ENCODE assay signal across 26 cellular contexts in genomic region chr16:87846705-87847466, GRCh38. TPM values are rescaled to one million over a fixed set of nuclear protein-coding genes. Genes with fewer than 3 reads are reported as not detected.
DNase-seq lines count a peak whose midpoint lies in the region; ATAC-seq and TF ChIP-seq lines count a peak whose summit lies in the region.
"Had no signal": no experiment of that assay in that cellular context is flagged by ENCODE, and none has a peak within 500 bp of the region (broad histone marks: within the 10 kb centered on the region; RNA-seq: fewer than 3 reads in every experiment).

No MANE protein-coding gene starts in this region.

- TF ChIP-seq CTCF in A673 (conservative IDR thresholded peaks at IDR 0.05; ENCODE audit: low read depth, low read length) = no peak
- no peak for TF ChIP-seq CTCF in Panc1 (IDR thresholded peaks at IDR 0.05)
- TF ChIP-seq CTCF in gastrocnemius medialis (IDR thresholded peaks at IDR 0.05 in 4 of 5, conservative IDR thresholded peaks at IDR 0.05 in 1 of 5) = no peak
- TF ChIP-seq CTCF in WERI-Rb-1 (IDR thresholded peaks at IDR 0.05; ENCODE audit: low read depth, low read length) = no peak

- POLR2A ChIA-PET in A673 (lab: Charles Lee; ENCODE audit: low non-redundant PET) = no interaction called here
- POLR2A ChIA-PET in Panc1 (lab: Charles Lee) = no interaction called here

- no peak for DNase-seq in A673 (ENCODE audit: low spot score)
- DNase-seq in Panc1 (ENCODE audit: low read depth, low spot score) = no peak
- no peak for DNase-seq in gastrocnemius medialis
- no peak for DNase-seq in cerebellar cortex (ENCODE audit: low spot score)
- no peak for DNase-seq in NCI-H526 (lab: John Stamatoyannopoulos, UW)
- DNase-seq in WERI-Rb-1 = no peak
- DNase-seq: activated CD4-positive, alpha-beta memory T cell treated with anti-CD3 and anti-CD28 coated beads, Interleukin-2, amount 10 ng/mL, durations not matched to agents 7 days and 5 days; activated CD8-positive, alpha-beta memory T cell treated with anti-CD3 and anti-CD28 coated beads, Interleukin-2, amount 50 U/mL, for 4 hours; activated naive CD4-positive, alpha-beta T cell treated with anti-CD3 and anti-CD28 coated beads for 36 hours; effector CD4-positive, alpha-beta T cell; head of caudate nucleus; HFFc6; IMR-90; islet precursor cell; left ventricle myocardium superior; MV-4-11; naive B cell; NCI-H1436; NCI-H2081 treated with DMSO at 0.1 percent for 48 hours; NCI-H2227 treated with DMSO at 0.1 percent for 48 hours; stimulated activated CD4-positive, alpha-beta T cell treated with anti-CD3 and anti-CD28 coated beads, Interleukin-4, amount 100 ng/mL, for 24 hours; SW 1271 had no signal

- H3K27ac ChIP-seq in A673 (ENCODE audit: low read depth, low read length, poor library complexity, severe bottlenecking) (peak overlapping the region; percentile 60), Panc1 (ENCODE audit: low read length) (peak overlapping the region; percentile 69), layer of hippocampus (ENCODE audit: low read depth, low read length) (peak overlapping the region; percentile 79), gastrocnemius medialis (peak overlapping the region; percentile 62 to 100 (median 68)), WERI-Rb-1 (no peak overlapping the region)
- H3K27ac ChIP-seq: neutrophil, prostate gland had no signal

- no peak for TF ChIP-seq POLR2A in gastrocnemius medialis (IDR thresholded peaks at IDR 0.05)

- peaks cover 82% of the 10 kb centered on the region for H3K36me3 ChIP-seq in A673 (ENCODE audit: insufficient read depth, low read length, poor library complexity, severe bottlenecking)
- peaks cover 4% of the 10 kb centered on the region for H3K36me3 ChIP-seq in Panc1 (ENCODE audit: control insufficient read depth, insufficient read depth, low read length)
- H3K36me3 ChIP-seq in gastrocnemius medialis = peaks cover 0 to 9% of the 10 kb centered on the region in 2 donors
- H3K36me3 ChIP-seq in WERI-Rb-1 = peaks cover 34% of the 10 kb centered on the region
- H3K36me3 ChIP-seq: neutrophil, prostate gland had no signal

- no peak overlapping the region for H3K4me3 ChIP-seq in A673 (ENCODE audit: low read depth, low read length, poor library complexity, severe bottlenecking)
- no peak overlapping the region for H3K4me3 ChIP-seq in Panc1 (ENCODE audit: low read depth in 2 of 2, low read length in 2 of 2)
- H3K4me3 ChIP-seq in gastrocnemius medialis = no peak overlapping the region
- H3K4me3 ChIP-seq in WERI-Rb-1 (ENCODE audit: low read depth, low read length) = no peak overlapping the region
- H3K4me3 ChIP-seq: prostate gland had no signal

- ATAC-seq in Panc1 = no peak
- ATAC-seq in gastrocnemius medialis = no peak
- ATAC-seq in HG03378 (IDR thresholded peaks at IDR 0.05; ENCODE audit: unreplicated experiment) = no peak

- intact Hi-C loops in A673 (cut with micrococcal nuclease; ENCODE audit: unreplicated experiment) = no loop called here
- intact Hi-C loops in Panc1 (cut with micrococcal nuclease; ENCODE audit: unreplicated experiment) = no loop called here
- intact Hi-C loops in gastrocnemius medialis (cut with DNase I; ENCODE audit: low total_unique reads) = no loop called here

- CTCF ChIA-PET in A673 (lab: Charles Lee) (no interaction called here), Panc1 (lab: Charles Lee) (interaction anchor here (0.6 to 1.1 kb wide), 3 partner anchors 62 to 77 kb away, joined by 3 to 5 read pairs (median 4); no protein-coding TSS in a partner anchor)

- in situ Hi-C loops in Panc1 (cut with HindIII; ENCODE audit: low pct_unique_long_range_greater_than_20kb, low sequenced_read_pairs) (no loop called here), gastrocnemius medialis (cut with MboI; ENCODE audit: low sequenced_read_pairs in 4 of 4) (no loop called here)

- H3K27me3 ChIP-seq in A673 (replicated peaks; ENCODE audit: insufficient read depth, low read depth, low read length, poor library complexity) (no peaks in the 10 kb centered on the region), Panc1 (ENCODE audit: control insufficient read depth, insufficient read depth, low read length) (no peaks in the 10 kb centered on the region), layer of hippocampus (ENCODE audit: control insufficient read depth, insufficient read depth, low read length) (no peaks in the 10 kb centered on the region), gastrocnemius medialis (no peaks in the 10 kb centered on the region), WERI-Rb-1 (ENCODE audit: insufficient read depth, low read depth, severe bottlenecking) (no peaks in the 10 kb centered on the region)
- H3K27me3 ChIP-seq: neutrophil had no signal

- H3K4me1 ChIP-seq in A673 (ENCODE audit: insufficient read depth, low read length, poor library complexity, severe bottlenecking) (peaks cover 40% of the 10 kb centered on the region), Panc1 (ENCODE audit: control insufficient read depth, insufficient read depth, low read length) (peaks cover 57% of the 10 kb centered on the region), gastrocnemius medialis (peaks cover 47 to 70% of the 10 kb centered on the region in 2 donors)
- H3K4me1 ChIP-seq: prostate gland had no signal

- H3K9me3 ChIP-seq in A673 (ENCODE audit: low read depth, low read length, poor library complexity, severe bottlenecking) (no peaks in the 10 kb centered on the region), Panc1 (ENCODE audit: control insufficient read depth, insufficient read depth, low read depth, low read length) (no peaks in the 10 kb centered on the region), gastrocnemius medialis (no peaks in the 10 kb centered on the region), WERI-Rb-1 (ENCODE audit: severe bottlenecking) (no peaks in the 10 kb centered on the region)
- H3K9me3 ChIP-seq: neutrophil, prostate gland had no signal

- BruUV-seq in A673 (replicated peaks; lab: Mats Ljungman, UMichigan) (no TSS peak), Panc1 (replicated peaks; lab: Mats Ljungman, UMichigan) (no TSS peak)

RNA-seq across cellular contexts. Expression of gene SLC7A5, which starts 22.4 kb away (rescaled TPM):
- total RNA-seq in A673 (2021) (324 and 371 TPM in 2 replicates), Panc1 (2021; ENCODE audit: unreplicated experiment) (231 TPM), gastrocnemius medialis (100 to 1,000 TPM in 1 of 4 donors, 10 to 100 TPM in 2, 1 to 10 TPM in 1; 7.0 to 133 (median 19.1) TPM)
- 265 TPM for polyA plus RNA-seq in Panc1 (2012; ENCODE audit: insufficient read length)
